ENCODE assay signal across 21 cellular contexts in genomic region chr20:20706285-20706684, GRCh38. TPM values are rescaled to one million over a fixed set of nuclear protein-coding genes. Genes with fewer than 3 reads are reported as not detected.
DNase-seq lines count a peak whose midpoint lies in the region; ATAC-seq and TF ChIP-seq lines count a peak whose summit lies in the region.
"Had no signal": no experiment of that assay in that cellular context is flagged by ENCODE, and none has a peak within 500 bp of the region (broad histone marks: within the 10 kb centered on the region; RNA-seq: fewer than 3 reads in every experiment).

No MANE protein-coding gene starts in this region.

- intact Hi-C loops in right lobe of liver (cut with DNase I) = no loop called here

- DNase-seq in NCI-H748 (lab: John Stamatoyannopoulos, UW; ENCODE audit: unreplicated experiment) (peak; percentile 41), NCI-H748 treated with DMSO at 0.1 percent for 48 hours (lab: John Stamatoyannopoulos, UW) (no peak), NCI-H774 (lab: John Stamatoyannopoulos, UW) (peak; percentile 1), right lobe of liver (no peak), GM13976 (ENCODE audit: low spot score) (no peak), ureter (ENCODE audit: low spot score) (no peak)
- DNase-seq in activated CD4-positive, CD25-positive, alpha-beta regulatory T cell (lab: John Stamatoyannopoulos, UW) = no peak
- DNase-seq: CD8-positive, alpha-beta T cell; DND-41; HFFc6; NCI-H1417 treated with DMSO at 0.1 percent for 48 hours; NCI-H2081 treated with DMSO at 0.1 percent for 48 hours; NCI-H446 treated with DMSO at 0.1 percent for 48 hours; NCI-H82; PC-3; RPMI8226; SHP77 treated with DMSO at 0.1 percent for 48 hours; SK-N-SH had no signal

- ATAC-seq in right lobe of liver = peak; percentile 36 to 80 (median 66)
- ATAC-seq: A549; CD8-positive, alpha-beta T cell; PC-3 had no signal

- peak overlapping the region in 2 of 3 donors; percentile 34 to 38 for H3K27ac ChIP-seq in right lobe of liver
- H3K27ac ChIP-seq: A549, BLaER1, KMS-11 had no signal

- no peak for TF ChIP-seq POLR2A in right lobe of liver (IDR thresholded peaks at IDR 0.05)

- H3K27me3 ChIP-seq in right lobe of liver = no peaks in the 10 kb centered on the region
- H3K27me3 ChIP-seq: BLaER1 had no signal

- no peaks in the 10 kb centered on the region for H3K36me3 ChIP-seq in right lobe of liver

- peaks cover 0 to 37% (median 14%) of the 10 kb centered on the region in 4 donors for H3K4me1 ChIP-seq in right lobe of liver

- in situ Hi-C loops in GM13976 (cut with MboI; ENCODE audit: low sequenced_read_pairs, unreplicated experiment) = no loop called here

- 23% methylated on average over 6 of the region's 6 CpGs for WGBS in right lobe of liver (ENCODE audit: insufficient coverage, low coverage, low lambda C conversion rate, missing lambda C conversion rate)

- no peak overlapping the region for H3K4me3 ChIP-seq in right lobe of liver
- H3K4me3 ChIP-seq: A549, BLaER1 had no signal

- TF ChIP-seq CTCF in right lobe of liver (IDR thresholded peaks at IDR 0.05) (no peak), GM13976 (IDR thresholded peaks at IDR 0.05; ENCODE audit: borderline replicate concordance, control extremely low read depth, extremely low read depth, insufficient read depth, missing control alignments) (no peak)

- H3K9me3 ChIP-seq in right lobe of liver = no peaks in the 10 kb centered on the region
- H3K9me3 ChIP-seq: A549, BLaER1, SK-N-SH had no signal

RNA-seq across cellular contexts. Expression of gene RALGAPA2, which starts 6.2 kb away (rescaled TPM):
- 10 to 100 TPM; 38.3 to 76.7 (median 62.7) TPM for total RNA-seq in right lobe of liver
- total RNA-seq in ureter = 107 TPM

Comparison
In these comparisons a context has a peak if more than half of its experiments do, and no peak if none do; other contexts are left out.
1. DNase-seq: peak in NCI-H748 (single experiment) and NCI-H774 (single experiment); none in NCI-H748 treated with DMSO at 0.1 percent for 48 hours (single experiment), right lobe of liver (0 of 3), activated CD4-positive, CD25-positive, alpha-beta regulatory T cell (0 of 4), GM13976 (single experiment) and ureter (single experiment).